Comparison of ENCODE assay signal across 8 cellular contexts in genomic region chr15:101501703-101502373, GRCh38. TPM values are rescaled to one million over a fixed set of nuclear protein-coding genes. Genes with fewer than 3 reads are reported as not detected.
A peak's percentile ranks its signal among the peaks of the same experiment; 100 is the strongest.
DNase-seq lines count a peak whose midpoint lies in the region; ATAC-seq and TF ChIP-seq lines count a peak whose summit lies in the region.

No MANE protein-coding gene starts in this region.

- peak overlapping the region; percentile 54 for H3K27ac Mint-ChIP-seq in activated T-helper 1 cell treated with anti-CD3 and anti-CD28 coated beads, Interleukin-12 subunit alpha, Interleukin-12 subunit beta, Interleukin-2, Interleukin-4 antibody, amounts not matched to agents 30 ng/mL and 10 ng/mL and 1 ng/mL, durations not matched to agents 14 hours and 24 hours and 36 hours

- H3K36me3 Mint-ChIP-seq in activated T-helper 1 cell treated with anti-CD3 and anti-CD28 coated beads, Interleukin-12 subunit alpha, Interleukin-12 subunit beta, Interleukin-2, Interleukin-4 antibody, amounts not matched to agents 30 ng/mL and 10 ng/mL and 1 ng/mL, durations not matched to agents 14 hours and 24 hours and 36 hours (ENCODE audit: low read depth), result no peaks in the 10 kb centered on the region

- WGBS in heart right ventricle, 2 donors, result 24 to 25% methylated on average over 22 to 23 of the region's 23 CpGs

- ATAC-seq in GM21737 (IDR thresholded peaks at IDR 0.05; ENCODE audit: unreplicated experiment) (peak; percentile 62), heart right ventricle (peak; percentile 35 to 70 (median 58)), HG03196 (IDR thresholded peaks at IDR 0.05; ENCODE audit: unreplicated experiment) (no peak)

- no peaks in the 10 kb centered on the region for H3K9me3 Mint-ChIP-seq in activated T-helper 1 cell treated with anti-CD3 and anti-CD28 coated beads, Interleukin-12 subunit alpha, Interleukin-12 subunit beta, Interleukin-2, Interleukin-4 antibody, amounts not matched to agents 30 ng/mL and 10 ng/mL and 1 ng/mL, durations not matched to agents 14 hours and 24 hours and 36 hours

- peak; percentile 56 for DNase-seq in CMK (ENCODE audit: low read depth)
- peak; percentile 16 for DNase-seq in NCI-H526 treated with DMSO at 0.1 percent for 48 hours (lab: John Stamatoyannopoulos, UW)
- DNase-seq in activated T-helper 1 cell treated with anti-CD3 and anti-CD28 coated beads, Interleukin-12 subunit alpha, Interleukin-12 subunit beta, Interleukin-2, Interleukin-4 antibody, amounts not matched to agents 30 ng/mL and 10 ng/mL and 1 ng/mL, durations not matched to agents 14 hours and 24 hours and 36 hours (ENCODE audit: low spot score), result peak; percentile 21
- DNase-seq in heart right ventricle, result no peak
- peak; percentile 68 for DNase-seq in stimulated activated CD4-positive, alpha-beta T cell treated with anti-CD3 and anti-CD28 coated beads, Interleukin-15, amount 100 ng/mL, for 24 hours
- no peak for DNase-seq in amniotic stem cell (lab: John Stamatoyannopoulos, UW)

- H3K4me1 Mint-ChIP-seq in activated T-helper 1 cell treated with anti-CD3 and anti-CD28 coated beads, Interleukin-12 subunit alpha, Interleukin-12 subunit beta, Interleukin-2, Interleukin-4 antibody, amounts not matched to agents 30 ng/mL and 10 ng/mL and 1 ng/mL, durations not matched to agents 14 hours and 24 hours and 36 hours (ENCODE audit: low read depth), result peaks cover 27% of the 10 kb centered on the region

- H3K36me3 ChIP-seq in heart right ventricle, result no peaks in the 10 kb centered on the region

- H3K27me3 Mint-ChIP-seq in activated T-helper 1 cell treated with anti-CD3 and anti-CD28 coated beads, Interleukin-12 subunit alpha, Interleukin-12 subunit beta, Interleukin-2, Interleukin-4 antibody, amounts not matched to agents 30 ng/mL and 10 ng/mL and 1 ng/mL, durations not matched to agents 14 hours and 24 hours and 36 hours (ENCODE audit: insufficient read depth), result peaks cover 4% of the 10 kb centered on the region

- no peak overlapping the region for H3K4me3 ChIP-seq in heart right ventricle

- peak overlapping the region; percentile 24 for H3K4me3 Mint-ChIP-seq in activated T-helper 1 cell treated with anti-CD3 and anti-CD28 coated beads, Interleukin-12 subunit alpha, Interleukin-12 subunit beta, Interleukin-2, Interleukin-4 antibody, amounts not matched to agents 30 ng/mL and 10 ng/mL and 1 ng/mL, durations not matched to agents 14 hours and 24 hours and 36 hours

- H3K27me3 ChIP-seq in heart right ventricle, result peaks cover 0 to 17% (median 0%) of the 10 kb centered on the region in 7 donors

- no peak overlapping the region for H3K27ac ChIP-seq in heart right ventricle

- no peaks in the 10 kb centered on the region for H3K9me3 ChIP-seq in heart right ventricle

- peaks cover 2 to 32% (median 27%) of the 10 kb centered on the region in 9 donors for H3K4me1 ChIP-seq in heart right ventricle

- intact Hi-C loops in activated T-helper 1 cell treated with anti-CD3 and anti-CD28 coated beads, Interleukin-12 subunit alpha, Interleukin-12 subunit beta, Interleukin-2, Interleukin-4 antibody, amounts not matched to agents 30 ng/mL and 10 ng/mL and 1 ng/mL, durations not matched to agents 14 hours and 24 hours and 36 hours (cut with micrococcal nuclease), result loop anchor here (1.0 to 2.0 kb wide), 3 partner anchors 41 to 202 kb away; no protein-coding TSS in a partner anchor
- intact Hi-C loops in heart right ventricle (cut with DNase I), result loop anchor here in 6 of 10 donors (2.0 to 10.0 kb wide), 7 partner anchors 137 to 201 kb away; no protein-coding TSS in a partner anchor

- TF ChIP-seq CTCF in heart right ventricle (IDR thresholded peaks at IDR 0.05), result peak in 8 of 9 donors; percentile 5 to 71 (median 59)

RNA-seq across cellular contexts. Expression of gene PCSK6, which starts 12.3 kb away (rescaled TPM):
- 3.0 and 3.7 TPM in 2 replicates for total RNA-seq in activated T-helper 1 cell treated with anti-CD3 and anti-CD28 coated beads, Interleukin-12 subunit alpha, Interleukin-12 subunit beta, Interleukin-2, Interleukin-4 antibody, amounts not matched to agents 30 ng/mL and 10 ng/mL and 1 ng/mL, durations not matched to agents 14 hours and 24 hours and 36 hours
- total RNA-seq in heart right ventricle, result 10 to 100 TPM; 12.9 to 34.0 (median 24.7) TPM
- 10 to 100 TPM in 1 of 2 donors, 1 to 10 TPM in 1; 4.6 to 10.3 TPM for polyA plus RNA-seq in heart right ventricle

Comparison
In these comparisons a context has a peak if more than half of its experiments do, and no peak if none do; other contexts are left out.
1. DNase-seq: peak in CMK (single experiment), NCI-H526 treated with DMSO at 0.1 percent for 48 hours (single experiment), activated T-helper 1 cell treated with anti-CD3 and anti-CD28 coated beads, Interleukin-12 subunit alpha, Interleukin-12 subunit beta, Interleukin-2, Interleukin-4 antibody, amounts not matched to agents 30 ng/mL and 10 ng/mL and 1 ng/mL, durations not matched to agents 14 hours and 24 hours and 36 hours (single experiment) and stimulated activated CD4-positive, alpha-beta T cell treated with anti-CD3 and anti-CD28 coated beads, Interleukin-15, amount 100 ng/mL, for 24 hours (single experiment); none in heart right ventricle (0 of 2) and amniotic stem cell (single experiment).